28 cellular contexts compared by ENCODE assay signal in the genomic region with DNA sequence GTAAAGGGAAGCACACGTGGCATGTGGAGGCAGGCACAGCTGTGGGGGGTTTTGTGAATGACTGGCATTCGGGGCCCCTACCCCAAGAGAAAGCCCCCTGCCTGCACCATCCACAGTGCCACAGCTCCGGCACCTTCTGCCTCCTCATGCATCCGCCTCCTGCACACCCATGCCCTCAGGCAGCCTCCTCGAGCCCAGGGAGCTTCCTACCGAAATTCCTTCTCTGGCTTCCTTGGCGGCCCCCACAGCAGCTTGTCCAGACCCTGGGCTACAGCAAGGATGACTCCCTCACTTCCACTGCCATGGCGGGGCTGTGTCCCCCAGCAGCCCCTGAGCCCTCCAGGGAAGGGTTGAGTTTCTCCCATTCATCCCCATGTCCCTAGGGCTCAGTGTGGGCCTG.
"Had no signal": no experiment of that assay in that cellular context is flagged by ENCODE, and none has a peak within 500 bp of the region (broad histone marks: within the 10 kb centered on the region; RNA-seq: fewer than 3 reads in every experiment).

No MANE protein-coding gene starts in this region.

- H3K9ac ChIP-seq: parathyroid adenoma had no signal

- FAIRE-seq: urothelium cell line had no signal

- H3K27me3 ChIP-seq: neutrophil, right atrium auricular region had no signal

- H3K27ac ChIP-seq: heart right ventricle, hepatocyte, lower lobe of right lung, neutrophil, parathyroid adenoma, right atrium auricular region, skin epidermis, suprapubic skin, thoracic aorta, tibial artery, upper lobe of right lung had no signal

- H3K36me3 ChIP-seq: heart right ventricle, lower lobe of right lung, neutrophil, right atrium auricular region, suprapubic skin, thoracic aorta, tibial artery, upper lobe of right lung had no signal

- H3K4me2 ChIP-seq: hepatocyte had no signal

- H3K9me3 ChIP-seq: heart right ventricle, lower lobe of right lung, neutrophil, right atrium auricular region, suprapubic skin, thoracic aorta, tibial artery, upper lobe of right lung had no signal

- H2AFZ ChIP-seq: hepatocyte, parathyroid adenoma had no signal

- DNase-seq: heart right ventricle; islet precursor cell; kidney glomerular epithelial cell; left cardiac atrium; lower lobe of right lung; mammary epithelial cell; mesenchymal stem cell; naive thymus-derived CD8-positive, alpha-beta T cell; occipital lobe; stimulated activated CD4-positive, alpha-beta T cell treated with anti-CD3 and anti-CD28 coated beads, Interleukin-12 subunit alpha, Interleukin-12 subunit beta, amount 100 ng/mL, for 4 hours; stimulated activated CD4-positive, alpha-beta T cell treated with anti-CD3 and anti-CD28 coated beads, Interleukin-15, amount 100 ng/mL, for 24 hours; stimulated activated CD4-positive, alpha-beta T cell treated with anti-CD3 and anti-CD28 coated beads, Interleukin-2, amount 100 ng/mL, for 24 hours; stimulated activated CD4-positive, alpha-beta T cell treated with anti-CD3 and anti-CD28 coated beads, Interleukin-4, amount 100 ng/mL, for 1 hour; stimulated activated naive CD4-positive, alpha-beta T cell; tibial artery; trophoblast cell; upper lobe of right lung had no signal

- ATAC-seq: heart right ventricle; left cardiac atrium; left lobe of liver; lower lobe of right lung; naive thymus-derived CD8-positive, alpha-beta T cell; sciatic nerve; stimulated activated effector memory CD8-positive, alpha-beta T cell treated with anti-CD3 and anti-CD28 coated beads, Interleukin-12 subunit alpha, Interleukin-12 subunit beta, amount 100 ng/mL, for 72 hours; upper lobe of right lung had no signal

- H3K4me1 ChIP-seq: heart right ventricle, lower lobe of right lung, parathyroid adenoma, right atrium auricular region, suprapubic skin, tibial artery, upper lobe of right lung had no signal

- H3K4me3 ChIP-seq: heart right ventricle, hepatocyte, lower lobe of right lung, right atrium auricular region, skin epidermis, suprapubic skin, thoracic aorta, tibial artery, upper lobe of right lung had no signal
